Comparison of ENCODE assay signal across 6 cellular contexts in the genomic region with DNA sequence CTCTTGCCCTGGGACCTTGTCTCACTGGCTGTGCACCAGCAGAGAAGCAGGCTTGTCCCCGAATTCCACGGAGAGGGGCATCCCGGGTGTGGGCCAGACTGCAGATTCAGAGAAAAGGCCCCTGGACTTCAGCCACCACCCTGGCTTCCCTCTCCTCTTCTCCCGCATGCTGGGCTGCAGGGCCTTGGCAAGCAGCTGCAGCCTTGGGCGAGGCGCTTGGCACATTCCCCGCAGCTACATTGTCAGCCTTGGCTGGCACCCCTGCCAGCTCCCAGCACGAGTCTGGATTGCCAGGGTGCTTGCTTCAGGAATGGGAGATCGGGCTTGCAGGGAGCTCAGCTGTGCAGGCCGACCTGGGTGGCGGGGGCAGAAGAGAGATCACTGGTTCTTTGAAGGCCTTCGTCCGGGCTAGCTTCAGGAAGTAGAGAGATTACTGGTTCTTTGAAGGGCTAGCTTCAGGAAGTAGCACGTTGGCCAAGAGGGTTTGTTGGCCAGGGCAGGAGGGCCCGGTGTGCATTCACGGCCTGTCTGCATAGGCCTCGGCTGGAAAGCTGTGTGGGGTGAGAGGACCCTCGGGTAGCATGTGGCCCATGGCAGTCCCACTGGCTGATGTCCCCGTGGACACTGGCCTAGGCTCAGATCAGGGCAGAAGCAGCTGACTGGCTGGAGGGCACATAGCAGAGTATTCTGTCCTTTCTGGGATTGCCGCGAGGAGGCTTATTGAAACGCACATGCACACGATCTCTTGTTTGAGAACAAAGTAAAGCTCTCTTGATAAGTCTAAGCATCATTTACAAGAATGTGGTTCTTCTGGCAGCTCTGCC. TPM values are rescaled to one million over a fixed set of nuclear protein-coding genes. Genes with fewer than 3 reads are reported as not detected.
DNase-seq lines count a peak whose midpoint lies in the region; ATAC-seq and TF ChIP-seq lines count a peak whose summit lies in the region.

No MANE protein-coding gene starts in this region.

- no peak for ATAC-seq in GM21619 (IDR thresholded peaks at IDR 0.05; ENCODE audit: unreplicated experiment)

- no peak for TF ChIP-seq POLR2A in Peyer's patch (IDR thresholded peaks at IDR 0.05)

- H3K9me3 ChIP-seq in Peyer's patch (no peaks in the 10 kb centered on the region), right atrium auricular region (peaks cover 0 to 15% of the 10 kb centered on the region in 2 donors), tibial artery (peaks cover 0 to 10% (median 6%) of the 10 kb centered on the region in 3 donors)

- DNase-seq in DMS79 treated with DMSO at 0.1 percent for 48 hours (lab: John Stamatoyannopoulos, UW) (peak; percentile 27), Peyer's patch (peak in 2 of 3 donors; percentile 17 to 67), right atrium auricular region (ENCODE audit: low spot score) (no peak), tibial artery (peak; percentile 61 to 90), hepatic stellate cell (ENCODE audit: low spot score) (no peak)

- H3K4me1 ChIP-seq in Peyer's patch, result peaks cover 3 to 44% (median 17%) of the 10 kb centered on the region in 4 donors
- peaks cover 0 to 49% of the 10 kb centered on the region in 2 donors for H3K4me1 ChIP-seq in right atrium auricular region
- H3K4me1 ChIP-seq in tibial artery, result peaks cover 0 to 50% (median 42%) of the 10 kb centered on the region in 4 donors

- TF ChIP-seq CTCF in Peyer's patch (IDR thresholded peaks at IDR 0.05) (no peak), right atrium auricular region (IDR thresholded peaks at IDR 0.05) (no peak), tibial artery (IDR thresholded peaks at IDR 0.05) (no peak)

- H3K4me3 ChIP-seq in Peyer's patch, result peak overlapping the region in 3 of 4 donors; percentile 18 to 75 (median 71)
- H3K4me3 ChIP-seq in right atrium auricular region, result peak overlapping the region in 1 of 2 donors; percentile 71
- peak overlapping the region; percentile 68 to 80 for H3K4me3 ChIP-seq in tibial artery

- H3K27ac ChIP-seq in Peyer's patch (peak overlapping the region; percentile 83 to 93 (median 92)), right atrium auricular region (peak overlapping the region; percentile 84 to 89), tibial artery (peak overlapping the region; percentile 92 to 95)

- H3K27me3 ChIP-seq in Peyer's patch, result no peaks in the 10 kb centered on the region
- H3K27me3 ChIP-seq in right atrium auricular region, result no peaks in the 10 kb centered on the region
- H3K27me3 ChIP-seq in tibial artery, result no peaks in the 10 kb centered on the region

- intact Hi-C loops in tibial artery (cut with DNase I; ENCODE audit: low total_unique reads), result no loop called here

- H3K36me3 ChIP-seq in Peyer's patch (no peaks in the 10 kb centered on the region), right atrium auricular region (no peaks in the 10 kb centered on the region), tibial artery (peaks cover 0 to 1% (median 0%) of the 10 kb centered on the region in 3 donors)

RNA-seq across cellular contexts. Expression of a gene that starts 2.7 kb away (rescaled TPM):
- total RNA-seq in Peyer's patch (10 to 100 TPM; 14.9 to 94.2 (median 68.0) TPM), right atrium auricular region (10 to 100 TPM; 15.2 to 18.0 TPM)

RNA-seq across cellular contexts. Expression of a gene that starts 3.1 kb away (rescaled TPM):
- 100 to 1,000 TPM in 2 of 4 donors, 10 to 100 TPM in 2; 45.4 to 148 (median 101) TPM for total RNA-seq in Peyer's patch
- 100 to 1,000 TPM in 1 of 2 donors, 10 to 100 TPM in 1; 86.3 to 109 TPM for total RNA-seq in right atrium auricular region

RNA-seq across cellular contexts. Expression of a gene that starts 36.7 kb away (rescaled TPM):
- total RNA-seq in Peyer's patch, result 10 to 100 TPM in 1 of 4 donors, 1 to 10 TPM in 3; 2.7 to 25.6 (median 7.6) TPM
- 1 to 10 TPM; 5.6 to 8.2 TPM for total RNA-seq in right atrium auricular region

RNA-seq across cellular contexts. Expression of a gene that starts 39.6 kb away (rescaled TPM):
- total RNA-seq in Peyer's patch, result 100 to 1,000 TPM in 3 of 4 donors, 10 to 100 TPM in 1; 36.3 to 562 (median 146) TPM
- total RNA-seq in right atrium auricular region, result 10 to 100 TPM; 71.3 to 76.6 TPM

RNA-seq across cellular contexts. Expression of a gene that starts 53.5 kb away (rescaled TPM):
- total RNA-seq in Peyer's patch, result 1 to 10 TPM in 1 of 4 donors, not detected in 3; 1.7 TPM
- 10 to 100 TPM; 19.4 to 24.6 TPM for total RNA-seq in right atrium auricular region

Comparison
In these comparisons a context has a peak if more than half of its experiments do, and no peak if none do; other contexts are left out.
1. DNase-seq: peak in DMS79 treated with DMSO at 0.1 percent for 48 hours (single experiment), Peyer's patch (2 of 3) and tibial artery (2 of 2); none in right atrium auricular region (single experiment) and hepatic stellate cell (single experiment).
2. Peak in every context shown above with its lines, with median percentiles within 50 percentile points of each other: H3K27ac ChIP-seq.